In genomic region chr12:104763163-104763805, GRCh38 we compare ENCODE assay signal across 11 cellular contexts.
DNase-seq lines count a peak whose midpoint lies in the region; ATAC-seq and TF ChIP-seq lines count a peak whose summit lies in the region.
"Had no signal": no experiment of that assay in that cellular context is flagged by ENCODE, and none has a peak within 500 bp of the region (broad histone marks: within the 10 kb centered on the region; RNA-seq: fewer than 3 reads in every experiment).

No MANE protein-coding gene starts in this region.

- H4K12ac ChIP-seq in trophoblast cell (ENCODE audit: low read depth, low read length): no peak overlapping the region

- peaks cover 25% of the 10 kb centered on the region for H3K4me1 Mint-ChIP-seq in activated T-cell treated with anti-CD3 and anti-CD28 coated beads, Interleukin-2, amount 50 U/mL, for 4 hours (ENCODE audit: low read depth)
- H3K4me1 Mint-ChIP-seq in activated T-helper 17 cell treated with anti-CD3 and anti-CD28 coated beads, Interleukin-2, amount 50 U/mL, for 72 hours: peaks cover 22% of the 10 kb centered on the region
- peaks cover 36% of the 10 kb centered on the region for H3K4me1 Mint-ChIP-seq in stimulated activated effector memory CD8-positive, alpha-beta T cell treated with anti-CD3 and anti-CD28 coated beads, Interleukin-12 subunit alpha, Interleukin-12 subunit beta, amount 100 ng/mL, for 72 hours

- DNase-seq in activated T-cell treated with anti-CD3 and anti-CD28 coated beads, Interleukin-2, amount 50 U/mL, for 4 hours: no peak
- DNase-seq in activated T-cell treated with anti-CD3 and anti-CD28 coated beads for 4 hours: no peak
- peak; percentile 28 to 81 for DNase-seq in HL-60 (ENCODE audit: low read depth in 1 of 2, low spot score in 1 of 2)
- DNase-seq in stimulated activated effector memory CD8-positive, alpha-beta T cell treated with anti-CD3 and anti-CD28 coated beads, Interleukin-12 subunit alpha, Interleukin-12 subunit beta, amount 100 ng/mL, for 72 hours (ENCODE audit: low spot score in 2 of 2): peak in 1 of 2 donors; percentile 55
- DNase-seq in middle frontal gyrus (ENCODE audit: extremely low spot score, low spot score): no peak
- DNase-seq in trophoblast cell: no peak
- DNase-seq in adrenal gland: no peak
- DNase-seq: NCI-H1436; SJCRH30; stimulated activated CD4-positive, alpha-beta T cell treated with anti-CD3 and anti-CD28 coated beads, Interleukin-2, amount 100 ng/mL, for 48 hours had no signal

- no CpG with 5 or more reads among the region's 6 CpGs for WGBS in trophoblast cell (ENCODE audit: extremely low coverage, insufficient coverage, insufficient read length)
- 84 to 94% (median 86%) methylated on average over 6 of the region's 6 CpGs for WGBS in adrenal gland, 4 donors

- no peak overlapping the region for H3K23ac ChIP-seq in trophoblast cell (ENCODE audit: low read length)

- H3K4me2 ChIP-seq in trophoblast cell (ENCODE audit: low read length): no peak overlapping the region

- ATAC-seq in activated T-cell treated with anti-CD3 and anti-CD28 coated beads, Interleukin-2, amount 50 U/mL, for 4 hours: peak; percentile 78 to 82
- peak; percentile 91 for ATAC-seq in activated T-helper 17 cell treated with anti-CD3 and anti-CD28 coated beads, Interleukin-2, amount 50 U/mL, for 72 hours (replicated peaks)
- peak; percentile 97 for ATAC-seq in stimulated activated effector memory CD8-positive, alpha-beta T cell treated with anti-CD3 and anti-CD28 coated beads, Interleukin-12 subunit alpha, Interleukin-12 subunit beta, amount 100 ng/mL, for 72 hours

- H3K4me3 ChIP-seq in HL-60 (replicated peaks; ENCODE audit: insufficient read depth, low read length): no peak overlapping the region
- no peak overlapping the region for H3K4me3 ChIP-seq in trophoblast cell (ENCODE audit: low read depth, low read length)
- no peak overlapping the region for H3K4me3 ChIP-seq in adrenal gland
- H3K4me3 ChIP-seq: SJCRH30 had no signal

- no peak overlapping the region for H2AFZ ChIP-seq in trophoblast cell (ENCODE audit: insufficient read depth, low read length, poor library complexity)

- intact Hi-C loops in adrenal gland (cut with DNase I): no loop called here

- H3K9me3 ChIP-seq in trophoblast cell (ENCODE audit: insufficient read depth, low read depth, low read length): peaks cover 1% of the 10 kb centered on the region
- H3K9me3 ChIP-seq in adrenal gland (replicated peaks in 1 of 3): no peaks in the 10 kb centered on the region
- H3K9me3 ChIP-seq: SJCRH30 had no signal

- H3K4me3 Mint-ChIP-seq in activated T-cell treated with anti-CD3 and anti-CD28 coated beads, Interleukin-2, amount 50 U/mL, for 4 hours: no peak overlapping the region
- peak overlapping the region; percentile 63 for H3K4me3 Mint-ChIP-seq in activated T-helper 17 cell treated with anti-CD3 and anti-CD28 coated beads, Interleukin-2, amount 50 U/mL, for 72 hours
- peak overlapping the region; percentile 11 for H3K4me3 Mint-ChIP-seq in stimulated activated effector memory CD8-positive, alpha-beta T cell treated with anti-CD3 and anti-CD28 coated beads, Interleukin-12 subunit alpha, Interleukin-12 subunit beta, amount 100 ng/mL, for 72 hours

- H3K27me3 ChIP-seq in HL-60 (ENCODE audit: insufficient read depth, poor library complexity, severe bottlenecking): no peaks in the 10 kb centered on the region
- no peaks in the 10 kb centered on the region for H3K27me3 ChIP-seq in trophoblast cell (ENCODE audit: insufficient read depth, low read length)
- H3K27me3 ChIP-seq in adrenal gland: no peaks in the 10 kb centered on the region
- H3K27me3 ChIP-seq: SJCRH30 had no signal

- no peaks in the 10 kb centered on the region for H3K79me2 ChIP-seq in trophoblast cell (ENCODE audit: control insufficient read depth, insufficient read depth, low read length, poor library complexity)

- peak overlapping the region; percentile 58 for H3K27ac Mint-ChIP-seq in activated T-helper 17 cell treated with anti-CD3 and anti-CD28 coated beads, Interleukin-2, amount 50 U/mL, for 72 hours
- peak overlapping the region; percentile 66 for H3K27ac Mint-ChIP-seq in stimulated activated effector memory CD8-positive, alpha-beta T cell treated with anti-CD3 and anti-CD28 coated beads, Interleukin-12 subunit alpha, Interleukin-12 subunit beta, amount 100 ng/mL, for 72 hours

- H3K4me1 ChIP-seq in trophoblast cell (ENCODE audit: control insufficient read depth in 1 of 2, insufficient read depth in 2 of 2, low read length in 2 of 2): no peaks in the 10 kb centered on the region
- H3K4me1 ChIP-seq in adrenal gland (replicated peaks in 1 of 2): no peaks in the 10 kb centered on the region

- no peak overlapping the region for H2AK5ac ChIP-seq in trophoblast cell (ENCODE audit: low read length)

- H4K91ac ChIP-seq in trophoblast cell (ENCODE audit: low read depth, low read length): no peak overlapping the region

- no peak for TF ChIP-seq POLR2A in adrenal gland (IDR thresholded peaks at IDR 0.05)

- peaks cover 11% of the 10 kb centered on the region for H3K36me3 Mint-ChIP-seq in activated T-cell treated with anti-CD3 and anti-CD28 coated beads, Interleukin-2, amount 50 U/mL, for 4 hours (ENCODE audit: insufficient read depth)
- H3K36me3 Mint-ChIP-seq in activated T-helper 17 cell treated with anti-CD3 and anti-CD28 coated beads, Interleukin-2, amount 50 U/mL, for 72 hours (ENCODE audit: low read depth): peaks cover 16% of the 10 kb centered on the region
- peaks cover 8% of the 10 kb centered on the region for H3K36me3 Mint-ChIP-seq in stimulated activated effector memory CD8-positive, alpha-beta T cell treated with anti-CD3 and anti-CD28 coated beads, Interleukin-12 subunit alpha, Interleukin-12 subunit beta, amount 100 ng/mL, for 72 hours

- no peak overlapping the region for H2BK12ac ChIP-seq in trophoblast cell (ENCODE audit: low read length)

- H3K27ac ChIP-seq in HL-60 (replicated peaks) (no peak overlapping the region), trophoblast cell (ENCODE audit: low read depth, low read length) (no peak overlapping the region), adrenal gland (no peak overlapping the region)
- H3K27ac ChIP-seq: SJCRH30 had no signal

- no peaks in the 10 kb centered on the region for H3K79me1 ChIP-seq in trophoblast cell (ENCODE audit: low read length)

- no peak overlapping the region for H3K18ac ChIP-seq in trophoblast cell (ENCODE audit: low read length)

- H4K8ac ChIP-seq in trophoblast cell (ENCODE audit: low read depth, low read length): no peak overlapping the region

- no peak overlapping the region for H2BK120ac ChIP-seq in trophoblast cell (ENCODE audit: insufficient read depth, low read length, poor library complexity)

- H3K9me3 Mint-ChIP-seq in activated T-cell treated with anti-CD3 and anti-CD28 coated beads, Interleukin-2, amount 50 U/mL, for 4 hours: no peaks in the 10 kb centered on the region
- no peaks in the 10 kb centered on the region for H3K9me3 Mint-ChIP-seq in activated T-helper 17 cell treated with anti-CD3 and anti-CD28 coated beads, Interleukin-2, amount 50 U/mL, for 72 hours
- no peaks in the 10 kb centered on the region for H3K9me3 Mint-ChIP-seq in stimulated activated effector memory CD8-positive, alpha-beta T cell treated with anti-CD3 and anti-CD28 coated beads, Interleukin-12 subunit alpha, Interleukin-12 subunit beta, amount 100 ng/mL, for 72 hours

- H3K9ac ChIP-seq in trophoblast cell (ENCODE audit: low read length): no peak overlapping the region

- H3K4ac ChIP-seq in trophoblast cell (ENCODE audit: low read depth, low read length): no peak overlapping the region

- H2BK5ac ChIP-seq in trophoblast cell (ENCODE audit: low read depth, low read length, poor library complexity): no peak overlapping the region

- peaks cover 0 to 4% of the 10 kb centered on the region in 2 experiments for H3K36me3 ChIP-seq in trophoblast cell (ENCODE audit: control insufficient read depth in 1 of 2, insufficient read depth in 2 of 2, low read length in 2 of 2)
- H3K36me3 ChIP-seq in adrenal gland (replicated peaks in 1 of 2): no peaks in the 10 kb centered on the region
- H3K36me3 ChIP-seq: SJCRH30 had no signal

- no peak overlapping the region for H3K14ac ChIP-seq in trophoblast cell (ENCODE audit: low read length)

- H3K27me3 Mint-ChIP-seq in activated T-cell treated with anti-CD3 and anti-CD28 coated beads, Interleukin-2, amount 50 U/mL, for 4 hours (ENCODE audit: low read depth): no peaks in the 10 kb centered on the region
- no peaks in the 10 kb centered on the region for H3K27me3 Mint-ChIP-seq in activated T-helper 17 cell treated with anti-CD3 and anti-CD28 coated beads, Interleukin-2, amount 50 U/mL, for 72 hours

- TF ChIP-seq CTCF in HL-60 (IDR thresholded peaks at IDR 0.05; ENCODE audit: insufficient read depth, low read length): no peak
- TF ChIP-seq CTCF in adrenal gland (IDR thresholded peaks at IDR 0.05): no peak

Comparison
In these comparisons a context has a peak if more than half of its experiments do, and no peak if none do; other contexts are left out.
1. DNase-seq: peak in HL-60 (2 of 2); none in activated T-cell treated with anti-CD3 and anti-CD28 coated beads, Interleukin-2, amount 50 U/mL, for 4 hours (single experiment), activated T-cell treated with anti-CD3 and anti-CD28 coated beads for 4 hours (single experiment), middle frontal gyrus (single experiment), trophoblast cell (0 of 2) and adrenal gland (0 of 7).
2. Peak in every context shown above with its lines, with median percentiles within 50 percentile points of each other: ATAC-seq.